18 cellular contexts compared by ENCODE assay signal in genomic region chr6:143408151-143408786, GRCh38. TPM values are rescaled to one million over a fixed set of nuclear protein-coding genes. Genes with fewer than 3 reads are reported as not detected.
DNase-seq lines count a peak whose midpoint lies in the region; ATAC-seq, FAIRE-seq and TF ChIP-seq lines count a peak whose summit lies in the region.
"Had no signal": no experiment of that assay in that cellular context is flagged by ENCODE, and none has a peak within 500 bp of the region (broad histone marks: within the 10 kb centered on the region; RNA-seq: fewer than 3 reads in every experiment).

No MANE protein-coding gene starts in this region.

- H4K5ac ChIP-seq in H1 (ENCODE audit: insufficient read length, low read depth, low read length), result no peak overlapping the region

- no peak overlapping the region for H4K8ac ChIP-seq in H1 (ENCODE audit: extremely low read depth, insufficient read depth, low read length)

- no peak overlapping the region for H3K23ac ChIP-seq in H1 (ENCODE audit: insufficient read length)

- no peaks in the 10 kb centered on the region for H3K36me3 ChIP-seq in HEK293 (ENCODE audit: control insufficient read depth in 2 of 2, insufficient read depth in 1 of 2, low read length in 2 of 2)
- H3K36me3 ChIP-seq in RWPE2 (ENCODE audit: low read depth), result no peaks in the 10 kb centered on the region
- no peaks in the 10 kb centered on the region for H3K36me3 ChIP-seq in H1 (ENCODE audit: control insufficient read depth in 2 of 4, insufficient read depth in 4 of 4, low read length in 3 of 4)
- H3K36me3 ChIP-seq: BE2C, SJSA1 had no signal

- CTCF ChIA-PET in HEK293 (lab: Yijun Ruan, JAX), result no interaction called here
- CTCF ChIA-PET in H1 (lab: Charles Lee; ENCODE audit: partially characterized antibody), result interaction anchor here (1.5 kb wide), 1 partner anchor 11 kb away, joined by 4 read pairs; no protein-coding TSS in a partner anchor

- H2BK120ac ChIP-seq in H1 (replicated peaks; ENCODE audit: low read depth, low read length), result no peak overlapping the region

- no peak overlapping the region for H3K9ac ChIP-seq in H1 (replicated peaks in 1 of 4; ENCODE audit: extremely low read depth in 1 of 4, low read depth in 3 of 4, low read length in 3 of 4)

- no peak for DNase-seq in RWPE2 (ENCODE audit: low spot score)
- DNase-seq in H1 (ENCODE audit: low read depth in 1 of 2, low spot score in 2 of 2), result no peak
- DNase-seq in DMS114 treated with DMSO at 0.1 percent for 48 hours (lab: John Stamatoyannopoulos, UW; ENCODE audit: unreplicated experiment), result no peak
- DNase-seq in GM12891 (ENCODE audit: insufficient read length, low spot score), result no peak
- no peak for DNase-seq in NCI-H510A (lab: John Stamatoyannopoulos, UW)
- DNase-seq: BE2C; CD4-positive, alpha-beta T cell; DND-41; GF-D8; NCI-H1417 treated with DMSO at 0.1 percent for 48 hours; NCI-H1930; OCI-M1 had no signal

- no peak overlapping the region for H3K4me3 ChIP-seq in HEK293 (ENCODE audit: low read depth, low read length)
- no peak overlapping the region for H3K4me3 ChIP-seq in RWPE2 (ENCODE audit: severe bottlenecking)
- no peak overlapping the region for H3K4me3 ChIP-seq in H1 (ENCODE audit: extremely low read depth in 1 of 4, insufficient read depth in 2 of 4, low read depth in 3 of 4, low read length in 4 of 4)
- H3K4me3 ChIP-seq: SJSA1 had no signal

- H3K4me1 ChIP-seq in HEK293 (ENCODE audit: control insufficient read depth, insufficient read depth, low read length) (no peaks in the 10 kb centered on the region), RWPE2 (ENCODE audit: insufficient read depth, poor library complexity, severe bottlenecking) (peaks cover 33% of the 10 kb centered on the region), H1 (replicated peaks in 1 of 4; ENCODE audit: control insufficient read depth in 3 of 4, insufficient read depth in 4 of 4, low read length in 3 of 4) (no peaks in the 10 kb centered on the region; a peak in 2 of 7 replicates)
- H3K4me1 ChIP-seq: BE2C had no signal

- H3K14ac ChIP-seq in H1 (ENCODE audit: insufficient read length), result no peak overlapping the region

- FAIRE-seq in H1 (lab: Jason Lieb, UNC) (no peak), GM12891 (lab: Jason Lieb, UNC) (no peak)
- FAIRE-seq: GM12892, H54, HTR-8/SVneo had no signal

- no peaks in the 10 kb centered on the region for H3K79me2 ChIP-seq in H1 (ENCODE audit: control insufficient read depth in 1 of 2, insufficient read depth in 2 of 2, low read length in 2 of 2)

- H3K23me2 ChIP-seq in H1 (ENCODE audit: low read depth, low read length), result no peaks in the 10 kb centered on the region

- no peaks in the 10 kb centered on the region for H4K20me1 ChIP-seq in H1 (replicated peaks in 1 of 2; ENCODE audit: control insufficient read depth in 1 of 2, insufficient read depth in 2 of 2, low read length in 2 of 2)

- H2BK20ac ChIP-seq in H1 (ENCODE audit: low read length), result no peak overlapping the region

- H3K56ac ChIP-seq in H1 (replicated peaks; ENCODE audit: insufficient read length, low read depth, low read length), result peak overlapping the region; percentile 70

- no peak overlapping the region for H3K18ac ChIP-seq in H1 (ENCODE audit: extremely low read depth, low read length)

- TF ChIP-seq CTCF in HEK293 (tag by site-specific recombination; IDR thresholded peaks at IDR 0.05), result no peak
- TF ChIP-seq CTCF in RWPE2 (IDR thresholded peaks at IDR 0.05; ENCODE audit: poor library complexity, severe bottlenecking), result no peak
- no peak for TF ChIP-seq CTCF in H1 (IDR thresholded peaks at IDR 0.05; ENCODE audit: control extremely low read depth in 1 of 3, insufficient read depth in 1 of 3, low read depth in 1 of 3, low read length in 3 of 3)

- no peak overlapping the region for H3K4me2 ChIP-seq in H1 (ENCODE audit: insufficient read depth in 1 of 2, low read depth in 2 of 2, low read length in 2 of 2)

- no peak for TF ChIP-seq RAD21 in H1 (IDR thresholded peaks at IDR 0.05 in 1 of 2, conservative IDR thresholded peaks at IDR 0.05 in 1 of 2; ENCODE audit: low read depth in 2 of 2, low read length in 2 of 2)

- ATAC-seq in RWPE2 (ENCODE audit: low read depth), result no peak
- ATAC-seq in GM21381 (IDR thresholded peaks at IDR 0.05; ENCODE audit: unreplicated experiment), result no peak

- no peak overlapping the region for H2AFZ ChIP-seq in H1 (ENCODE audit: low read length)

- POLR2A ChIA-PET in HEK293 (lab: Yijun Ruan, JAX) (no interaction called here), H1 (lab: Charles Lee; ENCODE audit: partially characterized antibody) (no interaction called here)

- no peak overlapping the region for H4K91ac ChIP-seq in H1 (replicated peaks; ENCODE audit: insufficient read length, low read length)

- no peak overlapping the region for H3K4ac ChIP-seq in H1 (replicated peaks; ENCODE audit: insufficient read length, low read depth, low read length)

- no peak overlapping the region for H2BK5ac ChIP-seq in H1 (ENCODE audit: low read depth, low read length)

- no peak for TF ChIP-seq POLR2A in H1 (IDR thresholded peaks at IDR 0.05; ENCODE audit: control extremely low read depth in 1 of 2, low read depth in 2 of 2, low read length in 2 of 2)
- TF ChIP-seq POLR2A in GM12891 (IDR thresholded peaks at IDR 0.05; ENCODE audit: low read depth, low read length), result no peak

- no peaks in the 10 kb centered on the region for H3K79me1 ChIP-seq in H1 (ENCODE audit: low read depth, low read length)

- H2BK12ac ChIP-seq in H1 (ENCODE audit: low read depth, low read length), result no peak overlapping the region

- H3K27ac ChIP-seq in HEK293 (ENCODE audit: extremely low read depth, low read depth, low read length) (no peak overlapping the region), RWPE2 (ENCODE audit: poor library complexity, severe bottlenecking) (peak overlapping the region; percentile 89), H1 (ENCODE audit: low read depth, low read length) (no peak overlapping the region)
- H3K27ac ChIP-seq: SJSA1 had no signal

- no peak overlapping the region for H2AK5ac ChIP-seq in H1 (ENCODE audit: low read depth, low read length)

- H2BK15ac ChIP-seq in H1 (ENCODE audit: low read length), result no peak overlapping the region

- H3K27me3 ChIP-seq in RWPE2 (ENCODE audit: insufficient read depth, poor library complexity, severe bottlenecking) (no peaks in the 10 kb centered on the region), H1 (replicated peaks in 1 of 4; ENCODE audit: control insufficient read depth in 3 of 4, extremely low read depth in 1 of 4, insufficient read depth in 3 of 4, low read length in 3 of 4) (no peaks in the 10 kb centered on the region)
- H3K27me3 ChIP-seq: BE2C, SJSA1 had no signal

- TF ChIP-seq EP300 in H1 (IDR thresholded peaks at IDR 0.05; ENCODE audit: borderline replicate concordance in 1 of 2, low read depth in 2 of 2, low read length in 2 of 2), result no peak

- H3K9me3 ChIP-seq in HEK293 (ENCODE audit: control insufficient read depth, insufficient read depth, low read depth, low read length) (no peaks in the 10 kb centered on the region), RWPE2 (ENCODE audit: severe bottlenecking) (no peaks in the 10 kb centered on the region), H1 (ENCODE audit: insufficient read depth in 2 of 2, low read depth in 1 of 2, low read length in 1 of 2) (no peaks in the 10 kb centered on the region; a peak in 1 of 4 replicates)
- H3K9me3 ChIP-seq: BE2C, SJSA1 had no signal

TF ChIP-seq in HEK293, 187 proteins besides CTCF, POLR2A, EP300 and RAD21 (continues in another document):
- TF ChIP-seq REPIN1 (tag by site-specific recombination; IDR thresholded peaks at IDR 0.05; ENCODE audit: low read depth), result no peak
- peak; percentile 84 for TF ChIP-seq ZNF146 (tag by site-specific recombination; IDR thresholded peaks at IDR 0.05)
- no peak for TF ChIP-seq ZNF114 (tag by site-specific recombination; IDR thresholded peaks at IDR 0.05)

TF ChIP-seq in H1, 55 proteins besides CTCF, POLR2A, EP300 and RAD21 (continues in another document):
- TF ChIP-seq SAP30 (IDR thresholded peaks at IDR 0.05; ENCODE audit: insufficient read depth, insufficient replicate concordance, low read length) (no peak), HDAC6 (IDR thresholded peaks at IDR 0.05; ENCODE audit: low read depth, low read length) (no peak), TAF1 (IDR thresholded peaks at IDR 0.05; ENCODE audit: low read depth, low read length) (no peak), SIX5 (IDR thresholded peaks at IDR 0.05; ENCODE audit: low read depth, low read length) (no peak), RNF2 (IDR thresholded peaks at IDR 0.05; ENCODE audit: borderline replicate concordance, low read depth, low read length, missing control alignments, poor library complexity, severe bottlenecking) (no peak)

TF ChIP-seq in GM12891, 5 proteins besides CTCF, POLR2A, EP300 and RAD21:
- TF ChIP-seq POU2F2 (IDR thresholded peaks at IDR 0.05; ENCODE audit: low read depth, low read length), result no peak
- no peak for TF ChIP-seq SPI1 (IDR thresholded peaks at IDR 0.05; ENCODE audit: low read depth, low read length)
- TF ChIP-seq TAF1 (IDR thresholded peaks at IDR 0.05; ENCODE audit: low read depth, low read length), result no peak
- no peak for TF ChIP-seq POLR2AphosphoS5 (IDR thresholded peaks at IDR 0.05; ENCODE audit: low read depth, low read length)
- TF ChIP-seq PAX5 (IDR thresholded peaks at IDR 0.05; ENCODE audit: insufficient read depth, low read length, severe bottlenecking), result no peak

RNA-seq across cellular contexts. Expression of gene ADAT2, which starts 42.2 kb away (rescaled TPM):
- 11.3 and 11.8 TPM in 2 replicates for total RNA-seq in H1 (2021; fragmentation: NEBNext Ultra II Directional; extraction: Animal tissue kit (Norgen Biotek cat#: 25700))
- polyA plus RNA-seq in H1 (2011; rRNA removed), result 3.5 and 4.3 TPM in 2 replicates
- 6.7 TPM for polyA plus RNA-seq in H1 (2011; cell fraction: cytosol; rRNA removed)
- polyA plus RNA-seq in H1 (2011; cell fraction: nucleus; rRNA removed), result 3.0 TPM
- polyA plus RNA-seq in H1 (2012, experiment 1 of 2), result 6.4 to 9.2 TPM (median 7.5 TPM) in 4 replicates
- polyA plus RNA-seq in H1 (2012, experiment 2 of 2), result 0.85 TPM
- polyA plus RNA-seq in H1 (2013, experiment 1 of 2), result 6.9 TPM
- polyA plus RNA-seq in H1 (2013, experiment 2 of 2), result 7.4 TPM
- 7.1 and 7.3 TPM in 2 replicates for polyA minus RNA-seq in H1 (2011; rRNA and poly(A)+ RNA removed)
- 9.8 TPM for polyA minus RNA-seq in H1 (2011; cell fraction: cytosol; rRNA and poly(A)+ RNA removed)
- polyA minus RNA-seq in H1 (2011; cell fraction: nucleus; rRNA and poly(A)+ RNA removed), result 17.3 TPM
- polyA plus RNA-seq in GM12891 (2012; ENCODE audit: low read depth, missing spikeins), result 14.7 TPM

RNA-seq across cellular contexts. Expression of gene PEX3, which starts 42.3 kb away (rescaled TPM):
- 14.4 and 16.8 TPM in 2 replicates for total RNA-seq in H1 (2021; fragmentation: NEBNext Ultra II Directional; extraction: Animal tissue kit (Norgen Biotek cat#: 25700))
- polyA plus RNA-seq in H1 (2011; rRNA removed), result 5.2 and 8.0 TPM in 2 replicates
- 9.7 TPM for polyA plus RNA-seq in H1 (2011; cell fraction: cytosol; rRNA removed)
- 6.2 TPM for polyA plus RNA-seq in H1 (2011; cell fraction: nucleus; rRNA removed)
- polyA plus RNA-seq in H1 (2012, experiment 1 of 2), result 10.6 to 20.2 TPM (median 12.7 TPM) in 4 replicates
- 1.5 TPM for polyA plus RNA-seq in H1 (2012, experiment 2 of 2)
- 17.7 TPM for polyA plus RNA-seq in H1 (2013, experiment 1 of 2)
- 17.5 TPM for polyA plus RNA-seq in H1 (2013, experiment 2 of 2)
- polyA minus RNA-seq in H1 (2011; rRNA and poly(A)+ RNA removed), result 8.5 and 11.6 TPM in 2 replicates
- polyA minus RNA-seq in H1 (2011; cell fraction: cytosol; rRNA and poly(A)+ RNA removed), result 13.1 TPM
- 22.0 TPM for polyA minus RNA-seq in H1 (2011; cell fraction: nucleus; rRNA and poly(A)+ RNA removed)
- polyA plus RNA-seq in GM12891 (2012; ENCODE audit: low read depth, missing spikeins), result 15.8 TPM
